ENCODE assay signal across 8 cellular contexts in the genomic region with DNA sequence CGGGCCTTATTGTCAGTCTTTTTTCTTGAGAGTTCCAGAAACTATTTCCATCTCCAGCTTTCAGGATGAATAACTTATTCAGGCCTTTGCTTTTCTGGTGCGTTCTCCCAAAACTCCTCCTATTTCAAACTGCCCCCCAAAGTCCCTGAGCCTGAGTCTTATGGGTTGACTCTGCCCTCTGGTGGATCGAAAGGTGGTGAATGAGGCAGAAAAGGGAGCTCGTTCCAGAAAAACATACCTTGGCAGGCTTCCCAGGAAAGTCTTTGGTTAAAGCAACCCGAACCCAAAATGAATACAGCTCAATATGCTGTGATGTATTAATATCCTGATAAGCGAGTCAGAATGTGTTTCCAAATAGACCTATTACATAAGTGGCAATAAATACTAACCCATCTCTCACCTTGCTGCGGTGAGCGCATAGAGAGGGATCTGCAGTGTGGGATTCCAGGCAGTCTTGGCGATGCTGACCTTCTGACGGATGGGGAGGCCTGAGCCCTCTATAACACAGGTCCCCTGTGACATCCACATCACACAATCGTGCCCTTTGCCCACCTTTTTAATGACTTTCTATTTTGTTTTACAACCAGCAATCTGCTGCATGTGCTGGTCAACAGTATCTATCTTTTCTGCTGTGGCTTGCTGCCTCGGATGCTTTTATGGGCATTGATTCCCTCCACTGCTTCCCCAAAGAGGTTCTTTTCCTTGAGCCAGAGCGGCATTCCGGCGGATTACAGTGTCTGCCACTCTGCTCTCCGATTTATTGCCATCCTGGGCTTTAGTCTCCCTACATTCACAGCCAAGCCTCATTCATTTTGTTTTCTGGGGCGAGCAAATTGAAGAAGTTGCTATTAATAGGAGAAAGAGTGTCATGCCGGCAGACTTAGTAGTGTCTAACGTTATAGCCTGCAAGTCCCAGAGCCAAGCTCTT.
DNase-seq lines count a peak whose midpoint lies in the region; ATAC-seq, FAIRE-seq and TF ChIP-seq lines count a peak whose summit lies in the region.

No MANE protein-coding gene starts in this region.

- intact Hi-C loops in kidney (cut with DNase I): loop anchor here (10.0 kb wide), 1 partner anchor 262 kb away; no protein-coding TSS in a partner anchor

- no peaks in the 10 kb centered on the region for H3K9me3 ChIP-seq in kidney (ENCODE audit: control insufficient read depth in 1 of 2, low read length in 2 of 2)
- H3K9me3 ChIP-seq in suprapubic skin: no peaks in the 10 kb centered on the region

- DNase-seq in GM12864 (ENCODE audit: low read depth) (no peak), NCI-H2196 treated with DMSO at 0.1 percent for 48 hours (lab: John Stamatoyannopoulos, UW; ENCODE audit: unreplicated experiment) (peak; percentile 10), cardiac fibroblast (ENCODE audit: low read depth in 2 of 2) (peak; percentile 94 to 97), kidney (no peak), suprapubic skin (ENCODE audit: low spot score in 2 of 2) (no peak), NCI-H1048 (lab: John Stamatoyannopoulos, UW) (no peak)

- H3K9ac ChIP-seq in kidney (ENCODE audit: low read length in 2 of 2): no peak overlapping the region

- no peak for ATAC-seq in activated CD4-positive, CD25-positive, alpha-beta regulatory T cell treated with anti-CD3 and anti-CD28 coated beads, Interleukin-2, amount 50 U/mL, for 24 hours
- no peak for ATAC-seq in HG02588 (IDR thresholded peaks at IDR 0.05; ENCODE audit: unreplicated experiment)

- no peak for TF ChIP-seq POLR2A in suprapubic skin (IDR thresholded peaks at IDR 0.05)

- TF ChIP-seq EP300 in suprapubic skin (IDR thresholded peaks at IDR 0.05): no peak

- peak; percentile 54 for TF ChIP-seq CTCF in GM12864 (IDR thresholded peaks at IDR 0.05; ENCODE audit: low read depth, low read length, missing control alignments)
- TF ChIP-seq CTCF in cardiac fibroblast (IDR thresholded peaks at IDR 0.05; ENCODE audit: low read depth, low read length): peak; percentile 79
- peak; percentile 31 for TF ChIP-seq CTCF in kidney (IDR thresholded peaks at IDR 0.05; ENCODE audit: borderline replicate concordance, extremely low read depth, insufficient read depth)
- peak in 1 of 2 donors; percentile 5 for TF ChIP-seq CTCF in suprapubic skin (IDR thresholded peaks at IDR 0.05)

- H3K4me3 ChIP-seq in GM12864 (ENCODE audit: low read depth, low read length) (no peak overlapping the region), cardiac fibroblast (replicated peaks in 1 of 2; ENCODE audit: low read depth in 2 of 2, low read length in 2 of 2) (peak overlapping the region; percentile 30 to 34), kidney (ENCODE audit: low read length in 2 of 2) (peak overlapping the region; percentile 42 to 51), suprapubic skin (peak overlapping the region; percentile 39)

- WGBS in suprapubic skin: 51% methylated on average over 19 of the region's 19 CpGs

- H3K36me3 ChIP-seq in kidney (ENCODE audit: control insufficient read depth in 1 of 2, insufficient read depth in 2 of 2, low read length in 2 of 2): no peaks in the 10 kb centered on the region
- no peaks in the 10 kb centered on the region for H3K36me3 ChIP-seq in suprapubic skin

- peaks cover 3% of the 10 kb centered on the region for H3K27me3 ChIP-seq in suprapubic skin

- H3K27ac ChIP-seq in kidney (ENCODE audit: low read depth in 2 of 2, low read length in 2 of 2) (no peak overlapping the region), suprapubic skin (no peak overlapping the region)

- no peak for FAIRE-seq in kidney (lab: Jason Lieb, UNC)

- H3K4me1 ChIP-seq in kidney (ENCODE audit: control insufficient read depth in 1 of 2, insufficient read depth in 1 of 2, low read depth in 1 of 2, low read length in 2 of 2) (peaks cover 6 to 8% of the 10 kb centered on the region in 2 donors), suprapubic skin (peaks cover 18% of the 10 kb centered on the region)

Comparison
In these comparisons a context has a peak if more than half of its experiments do, and no peak if none do; other contexts are left out.
1. DNase-seq: peak in NCI-H2196 treated with DMSO at 0.1 percent for 48 hours (single experiment) and cardiac fibroblast (2 of 2); none in GM12864 (single experiment), kidney (single experiment), suprapubic skin (0 of 2) and NCI-H1048 (single experiment).